8 cellular contexts compared by ENCODE assay signal in genomic region chr3:188284455-188285212, GRCh38.
DNase-seq lines count a peak whose midpoint lies in the region; ATAC-seq and TF ChIP-seq lines count a peak whose summit lies in the region.

No MANE protein-coding gene starts in this region.

- no peak for DNase-seq in HFFc6
- DNase-seq in activated CD4-positive, alpha-beta memory T cell treated with anti-CD3 and anti-CD28 coated beads for 36 hours: peak; percentile 82
- no peak for DNase-seq in esophagus squamous epithelium (lab: John Stamatoyannopoulos, UW)
- peak; percentile 48 for DNase-seq in stimulated activated CD4-positive, alpha-beta T cell treated with anti-CD3 and anti-CD28 coated beads, Interleukin-4, amount 100 ng/mL, for 1 hour
- no peak for DNase-seq in activated gamma-delta T cell treated with Interleukin-2 at 50 U/mL for 16 hours
- DNase-seq in left lung: no peak
- DNase-seq in A673 (ENCODE audit: low spot score): no peak
- no peak for DNase-seq in NCI-H82 (lab: John Stamatoyannopoulos, UW)

- no peak for TF ChIP-seq POLR2A in esophagus squamous epithelium (IDR thresholded peaks at IDR 0.05)

- peaks cover 17% of the 10 kb centered on the region for H3K36me3 Mint-ChIP-seq in HFFc6 (ENCODE audit: low read depth)
- peaks cover 6% of the 10 kb centered on the region for H3K36me3 Mint-ChIP-seq in activated CD4-positive, alpha-beta memory T cell treated with anti-CD3 and anti-CD28 coated beads for 36 hours

- peak overlapping the region; percentile 94 for H3K27ac Mint-ChIP-seq in HFFc6
- peak overlapping the region; percentile 76 for H3K27ac Mint-ChIP-seq in activated CD4-positive, alpha-beta memory T cell treated with anti-CD3 and anti-CD28 coated beads for 36 hours

- no peaks in the 10 kb centered on the region for H3K9me3 Mint-ChIP-seq in HFFc6
- no peaks in the 10 kb centered on the region for H3K9me3 Mint-ChIP-seq in activated CD4-positive, alpha-beta memory T cell treated with anti-CD3 and anti-CD28 coated beads for 36 hours

- H3K4me1 ChIP-seq in esophagus squamous epithelium: peaks cover 0 to 72% (median 20%) of the 10 kb centered on the region in 3 donors
- H3K4me1 ChIP-seq in left lung: peaks cover 20 to 43% of the 10 kb centered on the region in 2 donors
- peaks cover 13% of the 10 kb centered on the region for H3K4me1 ChIP-seq in A673 (ENCODE audit: insufficient read depth, low read length, poor library complexity, severe bottlenecking)

- no peaks in the 10 kb centered on the region; the same call in none of the 2 replicates for H3K27me3 Mint-ChIP-seq in HFFc6 (ENCODE audit: insufficient read depth)
- H3K27me3 Mint-ChIP-seq in activated CD4-positive, alpha-beta memory T cell treated with anti-CD3 and anti-CD28 coated beads for 36 hours: no peaks in the 10 kb centered on the region

- peaks cover 0 to 5% (median 0%) of the 10 kb centered on the region in 3 donors for H3K36me3 ChIP-seq in esophagus squamous epithelium
- no peaks in the 10 kb centered on the region for H3K36me3 ChIP-seq in left lung
- H3K36me3 ChIP-seq in A673 (ENCODE audit: insufficient read depth, low read length, poor library complexity, severe bottlenecking): no peaks in the 10 kb centered on the region

- H3K27ac ChIP-seq in esophagus squamous epithelium (peak overlapping the region; percentile 2 to 79 (median 53)), left lung (no peak overlapping the region), A673 (ENCODE audit: low read depth, low read length, poor library complexity, severe bottlenecking) (no peak overlapping the region)

- no peak for ATAC-seq in left lung

- H3K9me3 ChIP-seq in esophagus squamous epithelium (no peaks in the 10 kb centered on the region), left lung (no peaks in the 10 kb centered on the region), A673 (ENCODE audit: low read depth, low read length, poor library complexity, severe bottlenecking) (no peaks in the 10 kb centered on the region)

- intact Hi-C loops in activated CD4-positive, alpha-beta memory T cell treated with anti-CD3 and anti-CD28 coated beads for 36 hours (cut with micrococcal nuclease): loop anchor here (1.0 to 10.0 kb wide), 17 partner anchors 10 to 542 kb away; no protein-coding TSS in a partner anchor
- intact Hi-C loops in esophagus squamous epithelium (cut with DNase I): no loop called here
- intact Hi-C loops in left lung (cut with DNase I): no loop called here
- intact Hi-C loops in A673 (cut with micrococcal nuclease; ENCODE audit: unreplicated experiment): no loop called here

- no peak overlapping the region for H3K4me3 Mint-ChIP-seq in HFFc6
- H3K4me3 Mint-ChIP-seq in activated CD4-positive, alpha-beta memory T cell treated with anti-CD3 and anti-CD28 coated beads for 36 hours: no peak overlapping the region

- peaks cover 88% of the 10 kb centered on the region for H3K4me1 Mint-ChIP-seq in HFFc6 (ENCODE audit: low read depth)
- H3K4me1 Mint-ChIP-seq in activated CD4-positive, alpha-beta memory T cell treated with anti-CD3 and anti-CD28 coated beads for 36 hours (ENCODE audit: low read depth): peaks cover 51% of the 10 kb centered on the region

- H3K4me3 ChIP-seq in esophagus squamous epithelium (no peak overlapping the region), left lung (no peak overlapping the region), A673 (ENCODE audit: low read depth, low read length, poor library complexity, severe bottlenecking) (no peak overlapping the region)

- POLR2A ChIA-PET in activated CD4-positive, alpha-beta memory T cell treated with anti-CD3 and anti-CD28 coated beads for 36 hours (lab: Charles Lee): interaction anchor here (0.5 to 3.4 kb wide), 21 partner anchors 8 to 546 kb away, joined by 3 to 32 read pairs (median 5); partner anchors contain the start of gene BCL6
- POLR2A ChIA-PET in A673 (lab: Charles Lee; ENCODE audit: low non-redundant PET): no interaction called here

- BruUV-seq in A673 (replicated peaks; lab: Mats Ljungman, UMichigan): no TSS peak

- H3K27me3 ChIP-seq in esophagus squamous epithelium: no peaks in the 10 kb centered on the region
- no peaks in the 10 kb centered on the region for H3K27me3 ChIP-seq in left lung
- no peaks in the 10 kb centered on the region for H3K27me3 ChIP-seq in A673 (replicated peaks; ENCODE audit: insufficient read depth, low read depth, low read length, poor library complexity)

- CTCF ChIA-PET in activated CD4-positive, alpha-beta memory T cell treated with anti-CD3 and anti-CD28 coated beads for 36 hours (lab: Charles Lee): interaction anchor here (0.7 to 4.7 kb wide), 15 partner anchors 8 to 671 kb away, joined by 3 to 57 read pairs (median 4); partner anchors contain the start of gene BCL6
- CTCF ChIA-PET in A673 (lab: Charles Lee): no interaction called here

- 62 to 76% methylated on average over 9 of the region's 9 CpGs for WGBS in esophagus squamous epithelium, 2 donors

- no peak for TF ChIP-seq CTCF in HFFc6 (IDR thresholded peaks at IDR 0.05)
- no peak for TF ChIP-seq CTCF in esophagus squamous epithelium (IDR thresholded peaks at IDR 0.05)
- no peak for TF ChIP-seq CTCF in left lung (IDR thresholded peaks at IDR 0.05)
- TF ChIP-seq CTCF in A673 (conservative IDR thresholded peaks at IDR 0.05; ENCODE audit: low read depth, low read length): no peak

Comparison
In these comparisons a context has a peak if more than half of its experiments do, and no peak if none do; other contexts are left out.
1. DNase-seq: peak in activated CD4-positive, alpha-beta memory T cell treated with anti-CD3 and anti-CD28 coated beads for 36 hours (single experiment) and stimulated activated CD4-positive, alpha-beta T cell treated with anti-CD3 and anti-CD28 coated beads, Interleukin-4, amount 100 ng/mL, for 1 hour (single experiment); none in HFFc6 (single experiment), esophagus squamous epithelium (single experiment), activated gamma-delta T cell treated with Interleukin-2 at 50 U/mL for 16 hours (single experiment), left lung (0 of 2), A673 (single experiment) and NCI-H82 (single experiment).
2. H3K27ac ChIP-seq: peak in esophagus squamous epithelium (4 of 4); none in left lung (0 of 2) and A673 (single experiment).